In the genomic region with DNA sequence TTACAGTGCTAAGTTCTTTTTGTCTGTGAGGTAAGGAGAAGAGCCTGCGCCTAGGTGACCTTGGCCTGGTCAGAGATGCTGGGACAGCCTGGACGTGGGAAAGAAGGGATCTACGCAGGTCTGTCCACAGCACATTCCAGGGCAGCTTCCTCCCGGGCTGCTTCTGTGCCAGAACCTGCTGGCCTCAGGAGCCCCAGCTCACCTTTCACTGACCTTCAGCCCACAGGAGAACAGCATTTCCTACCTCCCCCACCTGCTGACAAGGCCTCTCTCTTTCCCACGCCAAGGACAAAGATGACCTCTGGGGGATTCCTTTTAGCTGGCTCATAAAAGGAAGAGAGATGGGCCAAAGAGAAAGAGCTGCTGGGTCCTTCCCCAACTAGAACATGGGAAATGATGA, we compare ENCODE assay signal across 25 cellular contexts.
A peak's percentile ranks its signal among the peaks of the same experiment; 100 is the strongest.
DNase-seq lines count a peak whose midpoint lies in the region; ATAC-seq and TF ChIP-seq lines count a peak whose summit lies in the region.
"Had no signal": no experiment of that assay in that cellular context is flagged by ENCODE, and none has a peak within 500 bp of the region (broad histone marks: within the 10 kb centered on the region; RNA-seq: fewer than 3 reads in every experiment).

No MANE protein-coding gene starts in this region.

- H3K36me3 ChIP-seq in right atrium auricular region: no peaks in the 10 kb centered on the region
- no peaks in the 10 kb centered on the region for H3K36me3 ChIP-seq in body of pancreas (replicated peaks in 1 of 2; ENCODE audit: insufficient read depth in 1 of 2, low read depth in 2 of 2)
- H3K36me3 ChIP-seq: neutrophil, thoracic aorta had no signal

- in situ Hi-C loops in GM13977 (cut with MboI; ENCODE audit: low pct_unique_long_range_greater_than_20kb, low sequenced_read_pairs, unreplicated experiment): no loop called here

- peaks cover 8% of the 10 kb centered on the region for H3K4me1 Mint-ChIP-seq in chondrocyte (ENCODE audit: low read depth)

- H3K27me3 ChIP-seq in right atrium auricular region (no peaks in the 10 kb centered on the region), body of pancreas (no peaks in the 10 kb centered on the region)

- intact Hi-C loops in cardiac septum (cut with DNase I): no loop called here
- intact Hi-C loops in body of pancreas (cut with DNase I): loop anchor here (5.0 to 10.0 kb wide), 2 partner anchors 202 to 265 kb away; no protein-coding TSS in a partner anchor

- TF ChIP-seq CTCF in right atrium auricular region (IDR thresholded peaks at IDR 0.05): no peak
- TF ChIP-seq CTCF in body of pancreas (IDR thresholded peaks at IDR 0.05): no peak
- TF ChIP-seq CTCF in GM13977 (IDR thresholded peaks at IDR 0.05; ENCODE audit: extremely low read depth, insufficient read depth, missing control alignments): no peak
- no peak for TF ChIP-seq CTCF in chondrocyte (IDR thresholded peaks at IDR 0.05)
- no peak for TF ChIP-seq CTCF in coronary artery (IDR thresholded peaks at IDR 0.05)

- peaks cover 2% of the 10 kb centered on the region for H3K36me3 Mint-ChIP-seq in chondrocyte (ENCODE audit: low read depth)
- H3K36me3 Mint-ChIP-seq: CD8-positive, alpha-beta T cell; T-cell had no signal

- no peak overlapping the region for H3K27ac ChIP-seq in right atrium auricular region
- peak overlapping the region; percentile 18 to 53 (median 33) for H3K27ac ChIP-seq in body of pancreas
- H3K27ac ChIP-seq in coronary artery: no peak overlapping the region
- H3K27ac ChIP-seq: neutrophil, thoracic aorta had no signal

- ATAC-seq in body of pancreas (peak; percentile 44), left lobe of liver (peak; percentile 47)
- ATAC-seq: CD8-positive, alpha-beta T cell; effector memory CD8-positive, alpha-beta T cell; K562; T-cell had no signal

- H3K27ac Mint-ChIP-seq in chondrocyte (ENCODE audit: unreplicated experiment): no peak overlapping the region
- H3K27ac Mint-ChIP-seq: CD8-positive, alpha-beta T cell; effector memory CD8-positive, alpha-beta T cell; T-cell had no signal

- H3K9me3 Mint-ChIP-seq in chondrocyte (ENCODE audit: low read depth): no peaks in the 10 kb centered on the region
- H3K9me3 Mint-ChIP-seq: CD8-positive, alpha-beta T cell; effector memory CD8-positive, alpha-beta T cell had no signal

- DNase-seq in cardiac septum (ENCODE audit: low spot score): peak; percentile 46
- no peak for DNase-seq in right atrium auricular region (ENCODE audit: low spot score)
- peak in 3 of 4 donors; percentile 22 to 39 (median 26) for DNase-seq in body of pancreas
- no peak for DNase-seq in left lobe of liver (ENCODE audit: low spot score)
- no peak for DNase-seq in GM13977 (ENCODE audit: low spot score)
- no peak for DNase-seq in NCI-H446 treated with DMSO at 0.1 percent for 48 hours (lab: John Stamatoyannopoulos, UW)
- no peak for DNase-seq in chondrocyte (ENCODE audit: low spot score)
- DNase-seq in coronary artery (ENCODE audit: low spot score): no peak
- DNase-seq: activated CD4-positive, CD25-positive, alpha-beta regulatory T cell treated with anti-CD3 and anti-CD28 coated beads, Interleukin-2, amount 50 U/mL, for 72 hours; activated gamma-delta T cell; CD8-positive, alpha-beta T cell; DMS 273 treated with DMSO at 0.1 percent for 48 hours; effector memory CD8-positive, alpha-beta T cell; kidney; MM.1S; NCI-H1436; NCI-H2107; SHP77; stimulated activated CD4-positive, alpha-beta T cell treated with anti-CD3 and anti-CD28 coated beads, Interleukin-4, amount 100 ng/mL, for 4 hours; stimulated activated naive CD4-positive, alpha-beta T cell; T-cell had no signal

- no peaks in the 10 kb centered on the region for H3K4me1 ChIP-seq in right atrium auricular region
- peaks cover 48% of the 10 kb centered on the region for H3K4me1 ChIP-seq in body of pancreas

- no peak overlapping the region for H3K4me3 ChIP-seq in right atrium auricular region
- no peak overlapping the region for H3K4me3 ChIP-seq in body of pancreas
- H3K4me3 ChIP-seq in coronary artery: no peak overlapping the region
- H3K4me3 ChIP-seq: K562, lung, thoracic aorta had no signal

- no peak for TF ChIP-seq POLR2A in body of pancreas (IDR thresholded peaks at IDR 0.05)

- no peaks in the 10 kb centered on the region for H3K27me3 Mint-ChIP-seq in chondrocyte (ENCODE audit: low read depth)

- H3K9me3 ChIP-seq in right atrium auricular region: no peaks in the 10 kb centered on the region
- no peaks in the 10 kb centered on the region for H3K9me3 ChIP-seq in body of pancreas
- H3K9me3 ChIP-seq: neutrophil, thoracic aorta had no signal

- 30 to 34% methylated on average over 5 of the region's 5 CpGs for WGBS in body of pancreas, 2 donors

- H3K4me3 Mint-ChIP-seq in chondrocyte (ENCODE audit: unreplicated experiment): no peak overlapping the region
- H3K4me3 Mint-ChIP-seq: CD8-positive, alpha-beta T cell; effector memory CD8-positive, alpha-beta T cell; T-cell had no signal

Comparison
In these comparisons a context has a peak if more than half of its experiments do, and no peak if none do; other contexts are left out.
1. DNase-seq: peak in cardiac septum (single experiment) and body of pancreas (3 of 4); none in right atrium auricular region (single experiment), left lobe of liver (single experiment), GM13977 (single experiment), NCI-H446 treated with DMSO at 0.1 percent for 48 hours (single experiment), chondrocyte (single experiment) and coronary artery (single experiment).
2. H3K27ac ChIP-seq: peak in body of pancreas (4 of 4); none in right atrium auricular region (0 of 2) and coronary artery (0 of 2).